In the genomic region with DNA sequence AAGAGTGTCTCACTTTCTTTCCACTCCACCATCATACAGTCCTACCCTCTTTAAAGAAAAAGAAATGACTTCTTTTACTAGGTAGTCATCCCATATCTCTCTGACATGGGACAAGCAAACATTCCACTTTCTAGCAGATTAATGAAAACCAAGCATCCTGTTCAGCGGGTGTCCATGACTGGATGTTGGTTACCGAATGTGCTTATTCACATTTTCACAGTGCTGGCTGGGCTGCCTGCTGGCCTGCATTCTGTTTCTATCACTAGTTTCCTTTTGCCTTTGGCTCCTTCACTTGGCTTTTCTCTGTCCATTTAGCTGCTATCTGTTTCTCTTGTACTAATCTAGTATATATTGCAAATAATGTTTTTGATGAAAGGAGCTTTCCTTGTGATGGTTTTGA, we compare ENCODE assay signal across 20 cellular contexts.
"Had no signal": no experiment of that assay in that cellular context is flagged by ENCODE, and none has a peak within 500 bp of the region (broad histone marks: within the 10 kb centered on the region; RNA-seq: fewer than 3 reads in every experiment).

No MANE protein-coding gene starts in this region.

- DNase-seq: activated B cell treated with CpG ODN at 0.5 μM for 24 hours; activated CD4-positive, alpha-beta memory T cell treated with anti-CD3 and anti-CD28 coated beads for 36 hours; activated CD4-positive, alpha-beta T cell treated with anti-CD3 and anti-CD28 coated beads, Interleukin-2, amount 10 ng/mL, durations not matched to agents 24 days and 14 days; activated CD8-positive, alpha-beta memory T cell treated with anti-CD3 and anti-CD28 coated beads, Interleukin-2, amount 10 ng/mL, durations not matched to agents 7 days and 5 days; activated CD8-positive, alpha-beta memory T cell treated with anti-CD3 and anti-CD28 coated beads, Interleukin-2, amount 50 U/mL, for 4 hours; activated CD8-positive, alpha-beta T cell treated with anti-CD3 and anti-CD28 coated beads, Interleukin-2, amount 10 ng/mL, durations not matched to agents 7 days and 5 days; activated effector memory CD4-positive, alpha-beta T cell treated with anti-CD3 and anti-CD28 coated beads, Interleukin-2, amount 50 U/mL, for 16 hours; activated naive CD4-positive, alpha-beta T cell treated with anti-CD3 and anti-CD28 coated beads, Interleukin-2, amount 10 ng/mL, durations not matched to agents 7 days and 5 days; activated naive CD8-positive, alpha-beta T cell treated with anti-CD3 and anti-CD28 coated beads, Interleukin-2, amount 10 ng/mL, durations not matched to agents 7 days and 5 days; activated T-cell treated with anti-CD3 and anti-CD28 coated beads, Interleukin-2, amount 50 U/mL, for 1 hour; activated T-cell treated with anti-CD3 and anti-CD28 coated beads, Interleukin-2, amount 50 U/mL, for 48 hours; brain microvascular endothelial cell; effector memory CD4-positive, alpha-beta T cell; endodermal cell; foreskin fibroblast; head of caudate nucleus; T-helper 2 cell had no signal

- H3K4me3 ChIP-seq: ascending aorta, coronary artery, dorsolateral prefrontal cortex had no signal
